ENCODE assay signal across 15 cellular contexts in genomic region chr10:71666607-71667373, GRCh38. TPM values are rescaled to one million over a fixed set of nuclear protein-coding genes. Genes with fewer than 3 reads are reported as not detected.
DNase-seq lines count a peak whose midpoint lies in the region; ATAC-seq and TF ChIP-seq lines count a peak whose summit lies in the region.
"Had no signal": no experiment of that assay in that cellular context is flagged by ENCODE, and none has a peak within 500 bp of the region (broad histone marks: within the 10 kb centered on the region; RNA-seq: fewer than 3 reads in every experiment).

No MANE protein-coding gene starts in this region.

- peak; percentile 36 for DNase-seq in CD1c-positive myeloid dendritic cell (ENCODE audit: extremely low spot score)
- peak; percentile 13 for DNase-seq in GM12864 (ENCODE audit: low read depth)
- peak; percentile 50 for DNase-seq in activated CD8-positive, alpha-beta T cell treated with anti-CD3 and anti-CD28 coated beads for 36 hours
- DNase-seq in kidney tubule cell (ENCODE audit: low spot score): peak; percentile 21
- no peak for DNase-seq in NCI-H2227 (lab: John Stamatoyannopoulos, UW; ENCODE audit: unreplicated experiment)
- DNase-seq in DMS114 treated with DMSO at 0.1 percent for 48 hours (lab: John Stamatoyannopoulos, UW; ENCODE audit: unreplicated experiment): no peak
- no peak for DNase-seq in activated CD8-positive, alpha-beta memory T cell treated with anti-CD3 and anti-CD28 coated beads, Interleukin-2, amount 50 U/mL, for 48 hours
- DNase-seq: effector memory CD4-positive, alpha-beta T cell; IMR-90; lower lobe of right lung; NCI-H187; pancreas had no signal

- no peaks in the 10 kb centered on the region for H3K9me3 Mint-ChIP-seq in activated CD8-positive, alpha-beta T cell treated with anti-CD3 and anti-CD28 coated beads for 36 hours
- H3K9me3 Mint-ChIP-seq: stimulated activated effector memory CD8-positive, alpha-beta T cell treated with anti-CD3 and anti-CD28 coated beads, Interleukin-12 subunit alpha, Interleukin-12 subunit beta, amount 100 ng/mL, for 72 hours had no signal

- peaks cover 11% of the 10 kb centered on the region for H3K4me1 Mint-ChIP-seq in activated CD8-positive, alpha-beta T cell treated with anti-CD3 and anti-CD28 coated beads for 36 hours (ENCODE audit: low read depth)

- no peak overlapping the region for H3K4me3 Mint-ChIP-seq in activated CD8-positive, alpha-beta T cell treated with anti-CD3 and anti-CD28 coated beads for 36 hours
- H3K4me3 Mint-ChIP-seq: stimulated activated effector memory CD8-positive, alpha-beta T cell treated with anti-CD3 and anti-CD28 coated beads, Interleukin-12 subunit alpha, Interleukin-12 subunit beta, amount 100 ng/mL, for 72 hours had no signal

- intact Hi-C loops in activated CD8-positive, alpha-beta T cell treated with anti-CD3 and anti-CD28 coated beads for 36 hours (cut with micrococcal nuclease): no loop called here

- no peaks in the 10 kb centered on the region for H3K27me3 Mint-ChIP-seq in activated CD8-positive, alpha-beta T cell treated with anti-CD3 and anti-CD28 coated beads for 36 hours

- CTCF ChIA-PET in activated CD8-positive, alpha-beta T cell treated with anti-CD3 and anti-CD28 coated beads for 36 hours (lab: Charles Lee): interaction anchor here (1.0 to 1.2 kb wide), 2 partner anchors 31 to 41 kb away, joined by 3 read pairs; no protein-coding TSS in a partner anchor

- peak; percentile 69 for ATAC-seq in activated CD8-positive, alpha-beta T cell treated with anti-CD3 and anti-CD28 coated beads for 36 hours
- no peak for ATAC-seq in GM19023 (IDR thresholded peaks at IDR 0.05; ENCODE audit: unreplicated experiment)
- ATAC-seq: lower lobe of right lung; pancreas; stimulated activated effector memory CD8-positive, alpha-beta T cell treated with anti-CD3 and anti-CD28 coated beads, Interleukin-12 subunit alpha, Interleukin-12 subunit beta, amount 100 ng/mL, for 72 hours had no signal

- no peak for TF ChIP-seq CTCF in GM12864 (IDR thresholded peaks at IDR 0.05; ENCODE audit: low read depth, low read length, missing control alignments)
- TF ChIP-seq CTCF in activated CD8-positive, alpha-beta T cell treated with anti-CD3 and anti-CD28 coated beads for 36 hours (IDR thresholded peaks at IDR 0.05): no peak

- peak overlapping the region; percentile 9 for H3K27ac Mint-ChIP-seq in activated CD8-positive, alpha-beta T cell treated with anti-CD3 and anti-CD28 coated beads for 36 hours
- H3K27ac Mint-ChIP-seq: stimulated activated effector memory CD8-positive, alpha-beta T cell treated with anti-CD3 and anti-CD28 coated beads, Interleukin-12 subunit alpha, Interleukin-12 subunit beta, amount 100 ng/mL, for 72 hours had no signal

- no peaks in the 10 kb centered on the region for H3K36me3 Mint-ChIP-seq in activated CD8-positive, alpha-beta T cell treated with anti-CD3 and anti-CD28 coated beads for 36 hours (ENCODE audit: low read depth)
- H3K36me3 Mint-ChIP-seq: stimulated activated effector memory CD8-positive, alpha-beta T cell treated with anti-CD3 and anti-CD28 coated beads, Interleukin-12 subunit alpha, Interleukin-12 subunit beta, amount 100 ng/mL, for 72 hours had no signal

- no peak overlapping the region for H3K4me3 ChIP-seq in GM12864 (ENCODE audit: low read depth, low read length)
- H3K4me3 ChIP-seq: lower lobe of right lung, pancreas had no signal

- POLR2A ChIA-PET in activated CD8-positive, alpha-beta T cell treated with anti-CD3 and anti-CD28 coated beads for 36 hours (lab: Charles Lee): interaction anchor here (0.9 to 2.1 kb wide), 2 partner anchors 12 to 20 kb away, joined by 3 to 5 read pairs; no protein-coding TSS in a partner anchor

RNA-seq across cellular contexts. Expression of gene C10orf105, which starts 52.8 kb away (rescaled TPM):
- under 1 TPM; 0.16 to 0.27 TPM for total RNA-seq in activated CD8-positive, alpha-beta T cell treated with anti-CD3 and anti-CD28 coated beads for 36 hours
- total RNA-seq: H4 had no signal

Comparison
In these comparisons a context has a peak if more than half of its experiments do, and no peak if none do; other contexts are left out.
1. DNase-seq: peak in CD1c-positive myeloid dendritic cell (single experiment), GM12864 (single experiment), activated CD8-positive, alpha-beta T cell treated with anti-CD3 and anti-CD28 coated beads for 36 hours (single experiment) and kidney tubule cell (single experiment); none in NCI-H2227 (single experiment), DMS114 treated with DMSO at 0.1 percent for 48 hours (single experiment) and activated CD8-positive, alpha-beta memory T cell treated with anti-CD3 and anti-CD28 coated beads, Interleukin-2, amount 50 U/mL, for 48 hours (single experiment).